ENCODE assay signal across 13 cellular contexts in the genomic region with DNA sequence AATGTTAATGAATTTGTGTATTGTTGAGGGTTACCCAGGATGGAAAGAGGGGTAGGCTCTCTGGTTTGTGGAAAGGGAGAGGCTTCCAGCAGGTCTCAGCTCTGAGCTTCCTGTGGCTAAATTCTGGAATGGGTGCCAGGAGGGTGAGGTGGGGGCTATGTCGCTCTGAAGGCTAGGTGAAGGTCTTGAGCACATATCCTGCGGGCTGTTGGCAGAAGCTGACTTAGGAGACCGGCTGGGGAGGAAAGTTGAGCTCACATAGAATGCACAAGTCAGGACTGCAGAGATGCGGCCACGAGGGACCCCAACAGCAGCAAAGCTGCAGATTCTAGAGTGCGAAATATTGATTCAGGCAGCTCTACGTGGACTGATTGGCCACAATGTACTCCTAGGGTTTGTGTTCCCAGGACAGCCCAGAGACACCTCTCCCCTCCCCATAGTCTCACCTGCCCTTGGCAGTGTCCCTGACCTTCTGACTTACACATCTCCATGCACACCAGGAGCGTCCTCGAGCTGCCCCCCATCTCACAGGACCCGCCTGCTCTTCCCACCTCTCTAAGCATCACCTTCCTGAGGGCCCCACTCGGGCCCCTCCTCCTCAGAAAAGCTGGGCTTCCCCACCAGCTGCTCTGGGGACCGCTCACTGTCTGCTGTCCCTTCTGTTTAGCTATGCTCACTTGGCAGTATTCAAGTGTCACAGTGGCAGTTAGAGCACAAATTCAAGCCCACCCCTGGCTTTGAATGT.
DNase-seq lines count a peak whose midpoint lies in the region; ATAC-seq and TF ChIP-seq lines count a peak whose summit lies in the region.
"Had no signal": no experiment of that assay in that cellular context is flagged by ENCODE, and none has a peak within 500 bp of the region (broad histone marks: within the 10 kb centered on the region; RNA-seq: fewer than 3 reads in every experiment).

No MANE protein-coding gene starts in this region.

- peak overlapping the region; percentile 56 for H3K27ac Mint-ChIP-seq in activated naive CD4-positive, alpha-beta T cell treated with anti-CD3 and anti-CD28 coated beads, Interleukin-2, amount 50 U/mL, for 24 hours
- H3K27ac Mint-ChIP-seq in glutamatergic neuron (ENCODE audit: unreplicated experiment), result no peak overlapping the region
- H3K27ac Mint-ChIP-seq: CD4-positive, alpha-beta memory T cell had no signal

- H3K4me1 Mint-ChIP-seq in activated naive CD4-positive, alpha-beta T cell treated with anti-CD3 and anti-CD28 coated beads, Interleukin-2, amount 50 U/mL, for 24 hours, result no peaks in the 10 kb centered on the region
- H3K4me1 Mint-ChIP-seq in glutamatergic neuron (ENCODE audit: low read depth, unreplicated experiment), result peaks cover 32% of the 10 kb centered on the region
- H3K4me1 Mint-ChIP-seq: CD4-positive, alpha-beta memory T cell had no signal

- no peak overlapping the region for H3K4me3 Mint-ChIP-seq in activated naive CD4-positive, alpha-beta T cell treated with anti-CD3 and anti-CD28 coated beads, Interleukin-2, amount 50 U/mL, for 24 hours
- no peak overlapping the region for H3K4me3 Mint-ChIP-seq in glutamatergic neuron (ENCODE audit: unreplicated experiment)
- H3K4me3 Mint-ChIP-seq: CD4-positive, alpha-beta memory T cell had no signal

- no peak for ATAC-seq in HG03378 (IDR thresholded peaks at IDR 0.05; ENCODE audit: unreplicated experiment)
- ATAC-seq in GM18858 (IDR thresholded peaks at IDR 0.05; ENCODE audit: unreplicated experiment), result no peak
- ATAC-seq: K562 had no signal

- H3K9me3 Mint-ChIP-seq in activated naive CD4-positive, alpha-beta T cell treated with anti-CD3 and anti-CD28 coated beads, Interleukin-2, amount 50 U/mL, for 24 hours, result no peaks in the 10 kb centered on the region
- no peaks in the 10 kb centered on the region for H3K9me3 Mint-ChIP-seq in glutamatergic neuron (ENCODE audit: unreplicated experiment)

- no peak for DNase-seq in activated naive CD4-positive, alpha-beta T cell (lab: John Stamatoyannopoulos, UW)
- DNase-seq in NCI-H524 treated with DMSO at 0.1 percent for 48 hours (lab: John Stamatoyannopoulos, UW) (peak; percentile 26), glutamatergic neuron (peak; percentile 38), AG20443 (ENCODE audit: low spot score) (no peak)
- DNase-seq: 8988T; CD4-positive, alpha-beta memory T cell; COR-L47; DMS153; GF-D8 had no signal

- peaks cover 9% of the 10 kb centered on the region for H3K27me3 Mint-ChIP-seq in activated naive CD4-positive, alpha-beta T cell treated with anti-CD3 and anti-CD28 coated beads, Interleukin-2, amount 50 U/mL, for 24 hours
- peaks cover 5% of the 10 kb centered on the region for H3K27me3 Mint-ChIP-seq in glutamatergic neuron (ENCODE audit: unreplicated experiment)

- no peak for TF ChIP-seq CTCF in glutamatergic neuron (IDR thresholded peaks at IDR 0.05; ENCODE audit: partially characterized antibody, unreplicated experiment)

- H3K36me3 Mint-ChIP-seq in activated naive CD4-positive, alpha-beta T cell treated with anti-CD3 and anti-CD28 coated beads, Interleukin-2, amount 50 U/mL, for 24 hours, result no peaks in the 10 kb centered on the region
- H3K36me3 Mint-ChIP-seq in glutamatergic neuron (ENCODE audit: unreplicated experiment), result no peaks in the 10 kb centered on the region
- H3K36me3 Mint-ChIP-seq: CD4-positive, alpha-beta memory T cell had no signal

Comparison
In these comparisons a context has a peak if more than half of its experiments do, and no peak if none do; other contexts are left out.
1. DNase-seq: peak in NCI-H524 treated with DMSO at 0.1 percent for 48 hours (single experiment) and glutamatergic neuron (single experiment); none in activated naive CD4-positive, alpha-beta T cell (0 of 4) and AG20443 (single experiment).